In the genomic region with DNA sequence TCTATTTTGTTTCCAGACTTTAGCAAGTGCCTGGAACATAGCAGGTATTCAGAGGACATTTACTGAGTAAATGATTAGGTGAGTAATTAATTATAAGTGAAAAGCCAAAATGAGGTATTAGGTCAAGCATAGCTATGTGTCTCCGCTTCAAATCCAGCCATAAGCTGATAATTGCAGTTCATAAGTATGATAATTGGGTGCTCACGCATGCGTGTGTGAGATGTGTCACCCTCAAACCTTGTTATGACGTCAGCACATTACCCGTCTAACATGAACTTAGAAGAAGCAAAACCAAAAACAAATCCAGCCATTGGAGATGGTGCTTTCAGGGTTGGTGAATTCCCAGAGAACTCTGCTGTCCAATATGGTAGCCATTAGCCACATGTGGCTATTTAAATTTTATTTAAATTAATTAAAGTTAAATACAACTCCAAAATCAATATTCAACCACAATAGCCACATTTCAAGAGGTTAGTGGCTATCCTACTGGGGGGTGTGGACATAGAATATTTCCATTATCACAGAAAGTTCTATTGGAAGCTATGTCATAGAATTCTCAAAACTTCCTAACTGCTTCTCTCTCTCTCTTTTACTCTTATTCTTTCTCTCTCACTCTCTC, we compare ENCODE assay signal across 21 cellular contexts. TPM values are rescaled to one million over a fixed set of nuclear protein-coding genes. Genes with fewer than 3 reads are reported as not detected.
DNase-seq lines count a peak whose midpoint lies in the region; ATAC-seq, FAIRE-seq and TF ChIP-seq lines count a peak whose summit lies in the region.
"Had no signal": no experiment of that assay in that cellular context is flagged by ENCODE, and none has a peak within 500 bp of the region (broad histone marks: within the 10 kb centered on the region; RNA-seq: fewer than 3 reads in every experiment).

A gene with protein sequence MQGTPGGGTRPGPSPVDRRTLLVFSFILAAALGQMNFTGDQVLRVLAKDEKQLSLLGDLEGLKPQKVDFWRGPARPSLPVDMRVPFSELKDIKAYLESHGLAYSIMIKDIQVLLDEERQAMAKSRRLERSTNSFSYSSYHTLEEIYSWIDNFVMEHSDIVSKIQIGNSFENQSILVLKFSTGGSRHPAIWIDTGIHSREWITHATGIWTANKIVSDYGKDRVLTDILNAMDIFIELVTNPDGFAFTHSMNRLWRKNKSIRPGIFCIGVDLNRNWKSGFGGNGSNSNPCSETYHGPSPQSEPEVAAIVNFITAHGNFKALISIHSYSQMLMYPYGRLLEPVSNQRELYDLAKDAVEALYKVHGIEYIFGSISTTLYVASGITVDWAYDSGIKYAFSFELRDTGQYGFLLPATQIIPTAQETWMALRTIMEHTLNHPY (plus strand): TSS at position 569 of the 619 bp plus-strand sequence. CDS start 1,670 bp downstream, outside the sequence.

- FAIRE-seq in K562 (lab: Jason Lieb, UNC): no peak
- FAIRE-seq: D721Med had no signal

- no peak within 1 kb of the TSS for H3K4me3 Mint-ChIP-seq in CD4-positive, CD25-positive, alpha-beta regulatory T cell

- H4K20me1 ChIP-seq in K562 (replicated peaks; ENCODE audit: control insufficient read depth, insufficient read depth, low read length): no peaks in the 10 kb centered on the region
- no peaks in the 10 kb centered on the region for H4K20me1 ChIP-seq in osteoblast (ENCODE audit: insufficient read depth, low read length)
- no peaks in the 10 kb centered on the region for H4K20me1 ChIP-seq in OCI-LY7 (ENCODE audit: insufficient read depth, low read length)

- no TSS peak for BruUV-seq in K562 (replicated peaks; lab: Mats Ljungman, UMichigan)
- no TSS peak for BruUV-seq in OCI-LY7 (replicated peaks; lab: Mats Ljungman, UMichigan)

- H3K9me3 Mint-ChIP-seq in CD4-positive, CD25-positive, alpha-beta regulatory T cell: peaks cover 0 to 2% (median 0%) of the 10 kb centered on the region in 7 donors

- H2AFZ ChIP-seq in K562 (ENCODE audit: low read depth, low read length) (no peak within 1 kb of the TSS), osteoblast (ENCODE audit: low read length) (peak within 1 kb of the TSS; percentile 54), OCI-LY7 (ENCODE audit: low read length) (no peak within 1 kb of the TSS)

- H3K4me3 ChIP-seq in CD4-positive, CD25-positive, alpha-beta regulatory T cell (ENCODE audit: low read depth, low read length): no peak within 1 kb of the TSS
- H3K4me3 ChIP-seq in K562 (no peak within 1 kb of the TSS), iPS-18a (ENCODE audit: low read length) (peak within 1 kb of the TSS; percentile 0), osteoblast (ENCODE audit: insufficient read depth, low read length) (no peak within 1 kb of the TSS), OCI-LY7 (ENCODE audit: low read depth, low read length, poor library complexity, severe bottlenecking) (no peak within 1 kb of the TSS)
- H3K4me3 ChIP-seq: ascending aorta, right atrium auricular region, upper lobe of right lung had no signal

- no peak for DNase-seq in CD4-positive, CD25-positive, alpha-beta regulatory T cell
- DNase-seq in K562 (ENCODE audit: extremely low read depth in 1 of 4, low spot score in 3 of 4) (no peak), osteoblast (ENCODE audit: insufficient read length, low spot score, missing footprints) (no peak), mesenteric fat pad (ENCODE audit: low spot score) (no peak), COR-L47 (lab: John Stamatoyannopoulos, UW) (no peak), OCI-LY7 (ENCODE audit: low spot score) (no peak)
- DNase-seq: cerebellar nuclear complex, GOT3, NCI-H526, upper lobe of right lung, WERI-Rb-1 had no signal

- H3K9ac ChIP-seq in K562 (ENCODE audit: insufficient read depth in 1 of 2, low read depth in 2 of 2, low read length in 2 of 2) (no peak within 1 kb of the TSS), iPS-18a (ENCODE audit: low read length) (no peak within 1 kb of the TSS)

- peaks cover 0 to 4% (median 0%) of the 10 kb centered on the region in 4 donors for H3K4me1 Mint-ChIP-seq in CD4-positive, CD25-positive, alpha-beta regulatory T cell

- H3K9me3 ChIP-seq in CD4-positive, CD25-positive, alpha-beta regulatory T cell (ENCODE audit: control insufficient read depth in 2 of 2, low read length in 2 of 2): no peaks in the 10 kb centered on the region
- H3K9me3 ChIP-seq in K562 (replicated peaks; ENCODE audit: control insufficient read depth, insufficient read depth, low read depth, low read length) (no peaks in the 10 kb centered on the region), iPS-18a (ENCODE audit: control insufficient read depth, low read depth, low read length) (no peaks in the 10 kb centered on the region), osteoblast (ENCODE audit: low read depth, low read length) (no peaks in the 10 kb centered on the region), OCI-LY7 (ENCODE audit: low read length) (no peaks in the 10 kb centered on the region)
- H3K9me3 ChIP-seq: ascending aorta, neutrophil, right atrium auricular region, upper lobe of right lung had no signal

- CTCF ChIA-PET in K562 (lab: Yijun Ruan, JAX; ENCODE audit: low intra/inter-chr PET ratio): no interaction called here
- CTCF ChIA-PET in OCI-LY7 (lab: Charles Lee; ENCODE audit: unreplicated experiment): no interaction called here

- no peak for ATAC-seq in CD4-positive, CD25-positive, alpha-beta regulatory T cell (ENCODE audit: low read depth in 2 of 2)
- ATAC-seq in K562: no peak
- no peak for ATAC-seq in HG03159 (IDR thresholded peaks at IDR 0.05; ENCODE audit: unreplicated experiment)
- ATAC-seq: activated naive CD4-positive, alpha-beta T cell treated with anti-CD3 and anti-CD28 coated beads, Interleukin-2, amount 50 U/mL, for 72 hours; SK-N-SH treated with all-trans-retinoic acid at 6 μM for 48 hours; upper lobe of right lung had no signal

- no peaks in the 10 kb centered on the region for H3K4me1 ChIP-seq in CD4-positive, CD25-positive, alpha-beta regulatory T cell (ENCODE audit: control insufficient read depth, insufficient read depth, low read length, poor library complexity, severe bottlenecking)
- 0 out of 5 replicates have a peak, but pooled peaks cover 0 to 3% of the 10 kb centered on the region in 2 experiments for H3K4me1 ChIP-seq in K562 (replicated peaks in 1 of 2; ENCODE audit: control insufficient read depth in 2 of 2, insufficient read depth in 2 of 2, low read length in 2 of 2)
- H3K4me1 ChIP-seq in iPS-18a (ENCODE audit: control insufficient read depth, low read depth, low read length): peaks cover 15% of the 10 kb centered on the region
- H3K4me1 ChIP-seq in osteoblast (ENCODE audit: insufficient read depth, low read length): no peaks in the 10 kb centered on the region
- no peaks in the 10 kb centered on the region for H3K4me1 ChIP-seq in OCI-LY7 (ENCODE audit: insufficient read depth, low read length, poor library complexity, severe bottlenecking)
- H3K4me1 ChIP-seq: ascending aorta, right atrium auricular region, upper lobe of right lung had no signal

- peaks cover 8% of the 10 kb centered on the region for H3K27me3 Mint-ChIP-seq in CD4-positive, CD25-positive, alpha-beta regulatory T cell

- no peak for TF ChIP-seq RAD21 in K562 (CRISPR knock-in tag; conservative IDR thresholded peaks at IDR 0.05 in 1 of 2, IDR thresholded peaks at IDR 0.05 in 1 of 2)

- H3K27ac ChIP-seq in CD4-positive, CD25-positive, alpha-beta regulatory T cell (ENCODE audit: insufficient read depth, low read length, poor library complexity, severe bottlenecking): no peak within 1 kb of the TSS
- no peak within 1 kb of the TSS for H3K27ac ChIP-seq in K562 (ENCODE audit: extremely low read depth, low read depth, low read length)
- no peak within 1 kb of the TSS for H3K27ac ChIP-seq in iPS-18a (ENCODE audit: low read length)
- H3K27ac ChIP-seq in osteoblast (ENCODE audit: low read depth, low read length): no peak within 1 kb of the TSS
- H3K27ac ChIP-seq in OCI-LY7 (ENCODE audit: low read depth, low read length, poor library complexity, severe bottlenecking): no peak within 1 kb of the TSS
- H3K27ac ChIP-seq: ascending aorta, neutrophil, right atrium auricular region, RWPE1, upper lobe of right lung, WERI-Rb-1 had no signal

- H3K36me3 ChIP-seq in CD4-positive, CD25-positive, alpha-beta regulatory T cell (ENCODE audit: control insufficient read depth, insufficient read depth, low read length): no peaks in the 10 kb centered on the region
- H3K36me3 ChIP-seq in K562 (ENCODE audit: control insufficient read depth, insufficient read depth, low read length) (no peaks in the 10 kb centered on the region), iPS-18a (ENCODE audit: control insufficient read depth, low read depth, low read length) (no peaks in the 10 kb centered on the region), osteoblast (ENCODE audit: insufficient read depth, low read length) (no peaks in the 10 kb centered on the region), OCI-LY7 (ENCODE audit: insufficient read depth, low read length) (no peaks in the 10 kb centered on the region)
- H3K36me3 ChIP-seq: ascending aorta, neutrophil, right atrium auricular region, upper lobe of right lung, WERI-Rb-1 had no signal

- POLR2A ChIA-PET in K562 (lab: Yijun Ruan, JAX) (interaction anchor here (0.8 to 1.4 kb wide), 5 partner anchors 10 to 37 kb away, joined by 3 to 6 read pairs (median 5); no protein-coding TSS in a partner anchor), OCI-LY7 (lab: Charles Lee) (interaction anchor here (0.5 to 1.3 kb wide), 4 partner anchors 11 to 129 kb away, joined by 3 to 4 read pairs (median 4); no protein-coding TSS in a partner anchor)

- no peak for TF ChIP-seq POLR2A in K562 (conservative IDR thresholded peaks at IDR 0.05)

- H3K27me3 ChIP-seq in CD4-positive, CD25-positive, alpha-beta regulatory T cell (ENCODE audit: control insufficient read depth, insufficient read depth, low read length): no peaks in the 10 kb centered on the region
- H3K27me3 ChIP-seq in K562 (ENCODE audit: control insufficient read depth in 2 of 2, insufficient read depth in 2 of 2, low read length in 2 of 2): peaks cover 33 to 52% of the 10 kb centered on the region in 2 experiments
- H3K27me3 ChIP-seq in iPS-18a (ENCODE audit: control insufficient read depth, insufficient read depth, low read length): no peaks in the 10 kb centered on the region
- no peaks in the 10 kb centered on the region for H3K27me3 ChIP-seq in osteoblast (ENCODE audit: insufficient read depth, low read length)
- H3K27me3 ChIP-seq: ascending aorta, neutrophil, right atrium auricular region, upper lobe of right lung had no signal

- no peaks in the 10 kb centered on the region for H3K9me2 ChIP-seq in OCI-LY7 (ENCODE audit: insufficient read depth, low read length)

- H3K79me2 ChIP-seq in K562 (ENCODE audit: control insufficient read depth, insufficient read depth, low read length): no peaks in the 10 kb centered on the region
- no peaks in the 10 kb centered on the region for H3K79me2 ChIP-seq in osteoblast (ENCODE audit: insufficient read depth, low read length)
- no peaks in the 10 kb centered on the region for H3K79me2 ChIP-seq in OCI-LY7 (ENCODE audit: insufficient read depth, low read depth, low read length)

- intact Hi-C loops in K562 (cut with micrococcal nuclease): no loop called here
- intact Hi-C loops in OCI-LY7 (cut with micrococcal nuclease; ENCODE audit: unreplicated experiment): no loop called here

- no peaks in the 10 kb centered on the region for H3K9me1 ChIP-seq in K562 (ENCODE audit: control insufficient read depth, insufficient read depth, low read length)

- in situ Hi-C loops in K562 (cut with MboI): no loop called here

- no peaks in the 10 kb centered on the region for H3K36me3 Mint-ChIP-seq in CD4-positive, CD25-positive, alpha-beta regulatory T cell
- H3K36me3 Mint-ChIP-seq: activated naive CD4-positive, alpha-beta T cell treated with anti-CD3 and anti-CD28 coated beads, Interleukin-2, amount 50 U/mL, for 72 hours had no signal

- H3K4me2 ChIP-seq in K562 (ENCODE audit: insufficient read depth, low read length): peak within 1 kb of the TSS; percentile 24; the same call in 1 of the 2 replicates
- no peak within 1 kb of the TSS for H3K4me2 ChIP-seq in osteoblast (ENCODE audit: insufficient read depth, low read length)
- H3K4me2 ChIP-seq in OCI-LY7 (ENCODE audit: low read length): no peak within 1 kb of the TSS

- WGBS in K562 (ENCODE audit: insufficient coverage, low coverage, missing lambda C conversion rate): 2% methylated on average over 5 of the region's 5 CpGs

- no peak for TF ChIP-seq EP300 in K562 (IDR thresholded peaks at IDR 0.05; ENCODE audit: low read length)

- H3K27ac Mint-ChIP-seq in CD4-positive, CD25-positive, alpha-beta regulatory T cell: no peak within 1 kb of the TSS
- H3K27ac Mint-ChIP-seq: activated naive CD4-positive, alpha-beta T cell treated with anti-CD3 and anti-CD28 coated beads, Interleukin-2, amount 50 U/mL, for 72 hours had no signal

- no peak for TF ChIP-seq CTCF in K562 (IDR thresholded peaks at IDR 0.05 in 2 of 3, conservative IDR thresholded peaks at IDR 0.05 in 1 of 3; ENCODE audit: insufficient read depth in 2 of 3, low read depth in 1 of 3, low read length in 3 of 3)
- no peak for TF ChIP-seq CTCF in osteoblast (IDR thresholded peaks at IDR 0.05; ENCODE audit: extremely low read depth, low read depth, low read length)
- no peak for TF ChIP-seq CTCF in OCI-LY7 (conservative IDR thresholded peaks at IDR 0.05; ENCODE audit: low read length)

RNA-seq across cellular contexts. Expression of the gene that starts here (rescaled TPM):
- total RNA-seq in CD4-positive, CD25-positive, alpha-beta regulatory T cell: 4.3 TPM
- 10 to 100 TPM; 23.6 to 86.2 (median 61.0) TPM for polyA plus RNA-seq in CD4-positive, CD25-positive, alpha-beta regulatory T cell
- 1.00 TPM in 1 of 2 replicates, not detected in the other for total RNA-seq in K562 (2011; cell fraction: chromatin; rRNA removed; ENCODE audit: low replicate concordance)
- total RNA-seq in K562 (2011; cell fraction: nucleolus; rRNA removed): 0.33 and 3.7 TPM in 2 replicates
- total RNA-seq in K562 (2011; cell fraction: nucleoplasm; rRNA removed): 0.31 and 0.66 TPM in 2 replicates
- total RNA-seq in K562 (2014; rRNA removed) (0.16 and 0.23 TPM in 2 replicates), K562 (2014; rRNA removed; fragmentation: Illumina TruSeq; extraction: Trizol) (0.29 and 0.91 TPM in 2 replicates), K562 (2015; rRNA removed; fragmentation: Illumina TruSeq; extraction: Trizol) (0.26 and 0.94 TPM in 2 replicates), K562 (2021) (0.18 and 0.22 TPM in 2 replicates), osteoblast (not detected in 2 replicates), mesenteric fat pad (not detected), OCI-LY7 (2022) (not detected in 2 replicates)
- polyA plus RNA-seq in K562 (2011; rRNA removed) (0.14 and 0.50 TPM in 2 replicates), K562 (2014; fragmentation: Illumina TruSeq; extraction: Trizol) (0.24 and 1.00 TPM in 2 replicates), K562 (2014; fragmentation: Nextera tagmentation; extraction: Ambion mirVana) (1 to 10 TPM; 1.0 to 2.4 TPM), K562 (2014; rRNA removed) (0.11 and 0.13 TPM in 2 replicates)
- 0.07 and 0.19 TPM in 2 replicates for polyA plus RNA-seq in K562 (2011; cell fraction: cytosol; rRNA removed)
- polyA plus RNA-seq in K562 (2011; cell fraction: nucleus; rRNA removed): 0.29 and 2.2 TPM in 2 replicates
- 0.91 and 6.4 TPM in 2 replicates for polyA plus RNA-seq in K562 (2012)
- not detected in 2 replicates for polyA minus RNA-seq in K562 (2011; rRNA and poly(A)+ RNA removed)
- polyA minus RNA-seq in K562 (2011; cell fraction: cytosol; rRNA and poly(A)+ RNA removed): not detected in 2 replicates
- not detected in 2 replicates for polyA minus RNA-seq in K562 (2011; cell fraction: nucleus; rRNA and poly(A)+ RNA removed)
- total RNA-seq in OCI-LY7 (2014; rRNA removed; shearing (Covaris generic)): not detected in 2 replicates
- total RNA-seq: A673, ascending aorta, right atrium auricular region, upper lobe of right lung had no signal
